Comparison of ENCODE assay signal across 10 cellular contexts in the genomic region with DNA sequence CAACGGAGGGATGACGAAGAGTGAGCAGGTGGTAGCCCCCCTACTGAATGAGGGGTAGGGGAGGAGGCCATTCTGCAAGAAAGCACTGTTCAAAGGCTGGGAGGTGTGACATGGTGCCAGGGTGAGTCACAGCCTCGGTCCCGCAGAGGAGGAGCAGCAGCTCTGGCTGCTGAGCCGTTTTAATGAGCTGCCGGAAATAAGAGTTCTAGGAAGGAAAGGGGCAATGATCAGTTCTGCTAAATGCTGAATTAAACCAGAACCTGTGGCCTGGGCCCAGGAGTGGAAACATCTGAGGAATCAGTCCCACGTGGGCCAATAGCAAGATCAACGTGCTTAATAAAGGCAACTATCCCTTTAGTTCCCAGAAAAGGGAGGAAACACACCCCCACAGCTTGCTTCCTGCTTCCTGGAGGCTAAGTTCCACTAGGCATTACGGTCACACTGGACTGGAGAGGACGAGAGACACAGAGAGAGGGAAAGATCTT. TPM values are rescaled to one million over a fixed set of nuclear protein-coding genes. Genes with fewer than 3 reads are reported as not detected.
A peak's percentile ranks its signal among the peaks of the same experiment; 100 is the strongest.
DNase-seq lines count a peak whose midpoint lies in the region; ATAC-seq and TF ChIP-seq lines count a peak whose summit lies in the region.
"Had no signal": no experiment of that assay in that cellular context is flagged by ENCODE, and none has a peak within 500 bp of the region (broad histone marks: within the 10 kb centered on the region; RNA-seq: fewer than 3 reads in every experiment).

No MANE protein-coding gene starts in this region.

- H3K4me3 ChIP-seq in ACC112 (ENCODE audit: low read depth, low read length) (no peak overlapping the region), brain microvascular endothelial cell (ENCODE audit: low read depth, low read length) (no peak overlapping the region), mucosa of descending colon (no peak overlapping the region)

- H3K36me3 ChIP-seq in ACC112 (ENCODE audit: insufficient read depth, low read length) (peaks cover 10% of the 10 kb centered on the region; the same call in 1 of the 2 replicates), brain microvascular endothelial cell (replicated peaks) (peaks cover 26% of the 10 kb centered on the region), mucosa of descending colon (ENCODE audit: low read depth) (no peaks in the 10 kb centered on the region)

- H3K27ac ChIP-seq in ACC112 (ENCODE audit: low read depth, low read length) (0 out of 2 replicates have a peak overlapping the region, but pooled peaks have one; percentile 18), brain microvascular endothelial cell (no peak overlapping the region)

- in situ Hi-C loops in KBM-7 (cut with MboI; ENCODE audit: low pct_unique_long_range_greater_than_20kb, low sequenced_read_pairs) (no loop called here), brain microvascular endothelial cell (cut with HindIII; ENCODE audit: low pct_ligation_motif_present, low sequenced_read_pairs) (no loop called here)

- H3K4me1 ChIP-seq in ACC112 (ENCODE audit: control insufficient read depth, insufficient read depth, low read length, unreplicated experiment), result peaks cover 4% of the 10 kb centered on the region
- H3K4me1 ChIP-seq in mucosa of descending colon (ENCODE audit: low read depth), result peaks cover 5% of the 10 kb centered on the region

- DNase-seq in KBM-7, result peak; percentile 67
- DNase-seq in brain microvascular endothelial cell, result peak; percentile 34
- no peak for DNase-seq in mucosa of descending colon
- no peak for DNase-seq in NCI-H2107 (lab: John Stamatoyannopoulos, UW)
- no peak for DNase-seq in NCI-H446 treated with DMSO at 0.1 percent for 48 hours (lab: John Stamatoyannopoulos, UW)
- no peak for DNase-seq in NCI-H446 (lab: John Stamatoyannopoulos, UW)
- DNase-seq: DMS 273 treated with DMSO at 0.1 percent for 48 hours had no signal

- H3K79me2 ChIP-seq in ACC112 (ENCODE audit: control insufficient read depth, insufficient read depth, low read length, unreplicated experiment), result peaks cover 30% of the 10 kb centered on the region

- intact Hi-C loops in mucosa of descending colon (cut with DNase I, micrococcal nuclease), result no loop called here

- no peaks in the 10 kb centered on the region for H3K9me3 ChIP-seq in mucosa of descending colon

- ATAC-seq in mucosa of descending colon, result peak; percentile 12
- no peak for ATAC-seq in HG03280 (IDR thresholded peaks at IDR 0.05; ENCODE audit: unreplicated experiment)

- H3K27me3 ChIP-seq in ACC112 (ENCODE audit: insufficient read depth, low read length) (no peaks in the 10 kb centered on the region), brain microvascular endothelial cell (replicated peaks) (no peaks in the 10 kb centered on the region)

- no peak overlapping the region for H2AFZ ChIP-seq in ACC112 (ENCODE audit: low read length, unreplicated experiment)

- no peak for TF ChIP-seq CTCF in brain microvascular endothelial cell (IDR thresholded peaks at IDR 0.05; ENCODE audit: low read depth, low read length, missing control alignments)
- no peak for TF ChIP-seq CTCF in mucosa of descending colon (IDR thresholded peaks at IDR 0.05)

RNA-seq across cellular contexts. Expression of a gene that starts 3.6 kb away (rescaled TPM):
- total RNA-seq in mucosa of descending colon, result 10 to 100 TPM; 41.9 to 71.3 (median 53.8) TPM

RNA-seq across cellular contexts. Expression of a gene that starts 49.2 kb away (rescaled TPM):
- under 1 TPM in 1 of 3 donors, not detected in 2; 0.09 TPM for total RNA-seq in mucosa of descending colon
- total RNA-seq: fibroblast of lung had no signal

RNA-seq across cellular contexts. Expression of a gene that starts 59.9 kb away (rescaled TPM):
- not detected for total RNA-seq in mucosa of descending colon
- total RNA-seq: fibroblast of lung had no signal

Comparison
In these comparisons a context has a peak if more than half of its experiments do, and no peak if none do; other contexts are left out.
1. DNase-seq: peak in KBM-7 (single experiment) and brain microvascular endothelial cell (single experiment); none in mucosa of descending colon (0 of 3), NCI-H2107 (single experiment), NCI-H446 treated with DMSO at 0.1 percent for 48 hours (single experiment) and NCI-H446 (0 of 2).